In the genomic region with DNA sequence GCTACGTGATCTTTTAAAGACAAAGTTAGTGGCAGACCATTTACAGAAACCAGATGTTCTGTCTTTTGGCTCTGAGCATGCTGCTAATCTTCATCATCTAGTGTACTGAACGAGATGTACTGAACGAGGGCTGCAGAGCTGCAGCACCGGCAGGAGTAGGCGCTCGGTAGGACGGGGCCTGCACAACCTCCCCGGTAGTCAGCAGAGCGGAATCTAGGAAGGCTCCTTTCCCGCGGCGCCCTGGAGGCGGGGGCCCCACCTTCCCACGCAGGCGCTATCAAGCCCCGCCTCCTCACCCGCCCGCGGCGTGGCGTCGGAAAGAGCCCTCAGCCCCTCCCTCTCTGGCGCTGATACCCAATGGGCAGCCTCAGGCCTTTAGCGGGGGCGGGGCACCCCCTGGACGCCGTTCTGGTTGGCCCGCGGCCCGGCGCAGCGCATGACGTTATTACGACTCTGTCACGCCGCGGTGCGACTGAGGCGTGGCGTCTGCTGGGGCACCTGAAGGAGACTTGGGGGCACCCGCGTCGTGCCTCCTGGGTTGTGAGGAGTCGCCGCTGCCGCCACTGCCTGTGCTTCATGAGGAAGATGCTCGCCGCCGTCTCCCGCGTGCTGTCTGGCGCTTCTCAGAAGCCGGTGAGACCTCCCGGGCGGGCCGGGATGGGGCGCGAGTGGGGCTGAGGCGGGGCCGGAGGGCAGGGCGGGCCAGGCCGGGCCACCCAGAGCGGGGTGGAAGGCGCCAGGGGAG, we compare ENCODE assay signal across 2 cellular contexts.
A peak's percentile ranks its signal among the peaks of the same experiment; 100 is the strongest.
TF ChIP-seq lines count a peak whose summit lies in the region.

A gene (plus strand): TSS at position 466 of the 745 bp plus-strand sequence. CDS start 111 bp downstream, at position 577.

TF ChIP-seq in IMR-90, 13 proteins besides CTCF, POLR2A, EP300 and RAD21:
- TF ChIP-seq MAZ (IDR thresholded peaks at IDR 0.05; ENCODE audit: borderline replicate concordance, low read depth, low read length) (peak; percentile 62; the same call in 1 of the 2 replicates), MAFK (IDR thresholded peaks at IDR 0.05; ENCODE audit: low read depth, low read length) (no peak), MXI1 (IDR thresholded peaks at IDR 0.05; ENCODE audit: borderline replicate concordance, low read depth, low read length) (peak; percentile 44; the same call in 1 of the 2 replicates)

TF ChIP-seq in endothelial cell of umbilical vein, 7 proteins besides CTCF, POLR2A, EP300 and RAD21:
- TF ChIP-seq POLR2AphosphoS5 (IDR thresholded peaks at IDR 0.05; ENCODE audit: insufficient read depth, low read depth, low read length) (no peak), EZH2 (IDR thresholded peaks at IDR 0.05; ENCODE audit: borderline replicate concordance, low read depth, low read length, severe bottlenecking) (no peak)
- TF ChIP-seq, protein P1, sequence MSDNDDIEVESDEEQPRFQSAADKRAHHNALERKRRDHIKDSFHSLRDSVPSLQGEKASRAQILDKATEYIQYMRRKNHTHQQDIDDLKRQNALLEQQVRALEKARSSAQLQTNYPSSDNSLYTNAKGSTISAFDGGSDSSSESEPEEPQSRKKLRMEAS (IDR thresholded peaks at IDR 0.05; ENCODE audit: insufficient read depth, insufficient read length) = no peak
